12 cellular contexts compared by ENCODE assay signal in genomic region chr1:114040273-114041043, GRCh38.
DNase-seq lines count a peak whose midpoint lies in the region; ATAC-seq and TF ChIP-seq lines count a peak whose summit lies in the region.
"Had no signal": no experiment of that assay in that cellular context is flagged by ENCODE, and none has a peak within 500 bp of the region (broad histone marks: within the 10 kb centered on the region; RNA-seq: fewer than 3 reads in every experiment).

No MANE protein-coding gene starts in this region.

- no peak overlapping the region for H3K4me3 ChIP-seq in fibroblast of villous mesenchyme (ENCODE audit: low read depth, low read length)
- H3K4me3 ChIP-seq: skin epidermis had no signal

- H3K27me3 Mint-ChIP-seq in activated CD4-positive, alpha-beta memory T cell treated with anti-CD3 and anti-CD28 coated beads for 36 hours, result no peaks in the 10 kb centered on the region
- H3K27me3 Mint-ChIP-seq in activated CD4-positive, alpha-beta memory T cell treated with anti-CD3 and anti-CD28 coated beads, Interleukin-2, amount 10 ng/mL, durations not matched to agents 7 days and 5 days, result peaks cover 10% of the 10 kb centered on the region

- H3K27ac Mint-ChIP-seq in activated CD4-positive, alpha-beta memory T cell treated with anti-CD3 and anti-CD28 coated beads for 36 hours, result no peak overlapping the region
- no peak overlapping the region for H3K27ac Mint-ChIP-seq in activated CD4-positive, alpha-beta memory T cell treated with anti-CD3 and anti-CD28 coated beads, Interleukin-2, amount 10 ng/mL, durations not matched to agents 7 days and 5 days
- H3K27ac Mint-ChIP-seq in stimulated activated effector memory CD8-positive, alpha-beta T cell treated with anti-CD3 and anti-CD28 coated beads, Interleukin-12 subunit alpha, Interleukin-12 subunit beta, amount 100 ng/mL, for 72 hours, result no peak overlapping the region
- H3K27ac Mint-ChIP-seq: natural killer cell had no signal

- CTCF ChIA-PET in activated CD4-positive, alpha-beta memory T cell treated with anti-CD3 and anti-CD28 coated beads for 36 hours (lab: Charles Lee), result no interaction called here
- CTCF ChIA-PET in activated CD4-positive, alpha-beta memory T cell treated with anti-CD3 and anti-CD28 coated beads, Interleukin-2, amount 10 ng/mL, durations not matched to agents 7 days and 5 days (lab: Charles Lee), result no interaction called here

- no peak overlapping the region for H3K4me3 Mint-ChIP-seq in activated CD4-positive, alpha-beta memory T cell treated with anti-CD3 and anti-CD28 coated beads for 36 hours
- H3K4me3 Mint-ChIP-seq in activated CD4-positive, alpha-beta memory T cell treated with anti-CD3 and anti-CD28 coated beads, Interleukin-2, amount 10 ng/mL, durations not matched to agents 7 days and 5 days, result no peak overlapping the region
- no peak overlapping the region for H3K4me3 Mint-ChIP-seq in stimulated activated effector memory CD8-positive, alpha-beta T cell treated with anti-CD3 and anti-CD28 coated beads, Interleukin-12 subunit alpha, Interleukin-12 subunit beta, amount 100 ng/mL, for 72 hours
- H3K4me3 Mint-ChIP-seq: natural killer cell had no signal

- no peak for TF ChIP-seq CTCF in fibroblast of villous mesenchyme (IDR thresholded peaks at IDR 0.05; ENCODE audit: insufficient read depth, low read depth, low read length)

- peak; percentile 75 for ATAC-seq in stimulated activated effector memory CD8-positive, alpha-beta T cell treated with anti-CD3 and anti-CD28 coated beads, Interleukin-12 subunit alpha, Interleukin-12 subunit beta, amount 100 ng/mL, for 72 hours
- no peak for ATAC-seq in HG03159 (IDR thresholded peaks at IDR 0.05; ENCODE audit: unreplicated experiment)
- ATAC-seq: Right ventricle myocardium inferior had no signal

- intact Hi-C loops in activated CD4-positive, alpha-beta memory T cell treated with anti-CD3 and anti-CD28 coated beads for 36 hours (cut with micrococcal nuclease), result no loop called here

- POLR2A ChIA-PET in activated CD4-positive, alpha-beta memory T cell treated with anti-CD3 and anti-CD28 coated beads for 36 hours (lab: Charles Lee), result no interaction called here
- POLR2A ChIA-PET in activated CD4-positive, alpha-beta memory T cell treated with anti-CD3 and anti-CD28 coated beads, Interleukin-2, amount 10 ng/mL, durations not matched to agents 7 days and 5 days (lab: Charles Lee), result no interaction called here

- no peaks in the 10 kb centered on the region for H3K9me3 Mint-ChIP-seq in activated CD4-positive, alpha-beta memory T cell treated with anti-CD3 and anti-CD28 coated beads for 36 hours
- H3K9me3 Mint-ChIP-seq in activated CD4-positive, alpha-beta memory T cell treated with anti-CD3 and anti-CD28 coated beads, Interleukin-2, amount 10 ng/mL, durations not matched to agents 7 days and 5 days, result no peaks in the 10 kb centered on the region
- no peaks in the 10 kb centered on the region for H3K9me3 Mint-ChIP-seq in stimulated activated effector memory CD8-positive, alpha-beta T cell treated with anti-CD3 and anti-CD28 coated beads, Interleukin-12 subunit alpha, Interleukin-12 subunit beta, amount 100 ng/mL, for 72 hours
- H3K9me3 Mint-ChIP-seq: natural killer cell had no signal

- peaks cover 3% of the 10 kb centered on the region for H3K4me1 Mint-ChIP-seq in activated CD4-positive, alpha-beta memory T cell treated with anti-CD3 and anti-CD28 coated beads for 36 hours (ENCODE audit: low read depth)
- H3K4me1 Mint-ChIP-seq in activated CD4-positive, alpha-beta memory T cell treated with anti-CD3 and anti-CD28 coated beads, Interleukin-2, amount 10 ng/mL, durations not matched to agents 7 days and 5 days, result peaks cover 4% of the 10 kb centered on the region
- peaks cover 5% of the 10 kb centered on the region for H3K4me1 Mint-ChIP-seq in stimulated activated effector memory CD8-positive, alpha-beta T cell treated with anti-CD3 and anti-CD28 coated beads, Interleukin-12 subunit alpha, Interleukin-12 subunit beta, amount 100 ng/mL, for 72 hours

- H3K36me3 Mint-ChIP-seq in activated CD4-positive, alpha-beta memory T cell treated with anti-CD3 and anti-CD28 coated beads for 36 hours, result no peaks in the 10 kb centered on the region
- no peaks in the 10 kb centered on the region for H3K36me3 Mint-ChIP-seq in activated CD4-positive, alpha-beta memory T cell treated with anti-CD3 and anti-CD28 coated beads, Interleukin-2, amount 10 ng/mL, durations not matched to agents 7 days and 5 days (ENCODE audit: low read depth)
- no peaks in the 10 kb centered on the region for H3K36me3 Mint-ChIP-seq in stimulated activated effector memory CD8-positive, alpha-beta T cell treated with anti-CD3 and anti-CD28 coated beads, Interleukin-12 subunit alpha, Interleukin-12 subunit beta, amount 100 ng/mL, for 72 hours
- H3K36me3 Mint-ChIP-seq: natural killer cell had no signal

- DNase-seq in activated CD4-positive, alpha-beta memory T cell treated with anti-CD3 and anti-CD28 coated beads for 36 hours, result peak; percentile 18
- no peak for DNase-seq in activated CD4-positive, alpha-beta memory T cell treated with anti-CD3 and anti-CD28 coated beads, Interleukin-2, amount 10 ng/mL, durations not matched to agents 7 days and 5 days
- peak; percentile 61 for DNase-seq in SIG-M5 (lab: John Stamatoyannopoulos, UW)
- DNase-seq in fibroblast of villous mesenchyme (ENCODE audit: low read depth), result peak; percentile 41
- peak in 1 of 2 donors; percentile 49 for DNase-seq in stimulated activated effector memory CD8-positive, alpha-beta T cell treated with anti-CD3 and anti-CD28 coated beads, Interleukin-12 subunit alpha, Interleukin-12 subunit beta, amount 100 ng/mL, for 72 hours (ENCODE audit: low spot score in 2 of 2)
- DNase-seq in NCI-H69 (lab: John Stamatoyannopoulos, UW), result no peak
- no peak for DNase-seq in NCI-H146 (lab: John Stamatoyannopoulos, UW)
- DNase-seq: erythroblast, natural killer cell had no signal

Comparison
In these comparisons a context has a peak if more than half of its experiments do, and no peak if none do; other contexts are left out.
1. DNase-seq: peak in activated CD4-positive, alpha-beta memory T cell treated with anti-CD3 and anti-CD28 coated beads for 36 hours (single experiment), SIG-M5 (single experiment) and fibroblast of villous mesenchyme (single experiment); none in activated CD4-positive, alpha-beta memory T cell treated with anti-CD3 and anti-CD28 coated beads, Interleukin-2, amount 10 ng/mL, durations not matched to agents 7 days and 5 days (single experiment), NCI-H69 (single experiment) and NCI-H146 (single experiment).